In genomic region chr17:82097187-82097918, GRCh38 we compare ENCODE assay signal across 8 cellular contexts. TPM values are rescaled to one million over a fixed set of nuclear protein-coding genes. Genes with fewer than 3 reads are reported as not detected.
DNase-seq lines count a peak whose midpoint lies in the region; ATAC-seq, FAIRE-seq and TF ChIP-seq lines count a peak whose summit lies in the region.

No MANE protein-coding gene starts in this region.

- no peaks in the 10 kb centered on the region for H3K9me3 Mint-ChIP-seq in activated B cell treated with CpG ODN at 0.5 μM for 24 hours

- peaks cover 25% of the 10 kb centered on the region for H3K79me2 ChIP-seq in ACC112 (ENCODE audit: control insufficient read depth, insufficient read depth, low read length, unreplicated experiment)

- TF ChIP-seq CTCF in HL-60 (IDR thresholded peaks at IDR 0.05; ENCODE audit: insufficient read depth, low read length) (no peak), activated B cell treated with CpG ODN at 0.5 μM for 24 hours (IDR thresholded peaks at IDR 0.05) (no peak), epithelial cell of proximal tubule (conservative IDR thresholded peaks at IDR 0.05; ENCODE audit: low read depth, low read length) (no peak)

- H2AFZ ChIP-seq in ACC112 (ENCODE audit: low read length, unreplicated experiment), result peak overlapping the region; percentile 49

- no peak overlapping the region for H3K27ac Mint-ChIP-seq in activated B cell treated with CpG ODN at 0.5 μM for 24 hours

- H3K4me3 Mint-ChIP-seq in activated B cell treated with CpG ODN at 0.5 μM for 24 hours, result peak overlapping the region; percentile 73

- peaks cover 16% of the 10 kb centered on the region for H3K4me1 ChIP-seq in ACC112 (ENCODE audit: control insufficient read depth, insufficient read depth, low read length, unreplicated experiment)

- peak; percentile 74 for DNase-seq in GM12891 (ENCODE audit: insufficient read length, low spot score)
- DNase-seq in HL-60 (ENCODE audit: low read depth in 1 of 2, low spot score in 1 of 2), result peak; percentile 36 to 60
- peak; percentile 53 for DNase-seq in activated B cell treated with CpG ODN at 0.5 μM for 24 hours
- DNase-seq in epithelial cell of proximal tubule (ENCODE audit: low read depth), result no peak
- peak; percentile 62 for DNase-seq in myocyte (ENCODE audit: low read depth)
- no peak for DNase-seq in KG1 (lab: John Stamatoyannopoulos, UW)

- POLR2A ChIA-PET in activated B cell treated with CpG ODN at 0.5 μM for 24 hours (lab: Charles Lee), result interaction anchor here (1.0 to 3.5 kb wide), 12 partner anchors 8 to 414 kb away, joined by 3 to 28 read pairs (median 4); partner anchors contain the start of genes ARL16, DCXR, DUS1L and HGS

- no peak for ATAC-seq in activated B cell treated with CpG ODN at 0.5 μM for 24 hours (ENCODE audit: low read depth)
- ATAC-seq in HG02798 (IDR thresholded peaks at IDR 0.05; ENCODE audit: poor library complexity, unreplicated experiment), result no peak

- peak; percentile 85 for FAIRE-seq in GM12891 (lab: Jason Lieb, UNC)

- intact Hi-C loops in activated B cell treated with CpG ODN at 0.5 μM for 24 hours (cut with micrococcal nuclease), result loop anchor here (5.0 to 10.0 kb wide), 4 partner anchors 135 to 655 kb away; partner anchors contain the start of genes ACTG1, NOTUM, PYCR1 and TBCD

- H3K4me1 Mint-ChIP-seq in activated B cell treated with CpG ODN at 0.5 μM for 24 hours, result peaks cover 15% of the 10 kb centered on the region

- H3K27me3 ChIP-seq in ACC112 (ENCODE audit: insufficient read depth, low read length) (no peaks in the 10 kb centered on the region), HL-60 (ENCODE audit: insufficient read depth, poor library complexity, severe bottlenecking) (no peaks in the 10 kb centered on the region)

- CTCF ChIA-PET in activated B cell treated with CpG ODN at 0.5 μM for 24 hours (lab: Charles Lee), result interaction anchor here (1.5 to 1.8 kb wide), 2 partner anchors 9 to 67 kb away, joined by 4 to 6 read pairs; no protein-coding TSS in a partner anchor

- no peak for TF ChIP-seq POLR2A in GM12891 (IDR thresholded peaks at IDR 0.05; ENCODE audit: low read depth, low read length)

- peaks cover 11% of the 10 kb centered on the region; the same call in 1 of the 2 replicates for H3K36me3 ChIP-seq in ACC112 (ENCODE audit: insufficient read depth, low read length)

- peak overlapping the region; percentile 73 for H3K27ac ChIP-seq in ACC112 (ENCODE audit: low read depth, low read length)
- H3K27ac ChIP-seq in HL-60 (replicated peaks), result peak overlapping the region; percentile 86

- no peaks in the 10 kb centered on the region for H3K27me3 Mint-ChIP-seq in activated B cell treated with CpG ODN at 0.5 μM for 24 hours

- H3K4me3 ChIP-seq in ACC112 (ENCODE audit: low read depth, low read length) (peak overlapping the region; percentile 83), HL-60 (replicated peaks; ENCODE audit: insufficient read depth, low read length) (peak overlapping the region; percentile 67), epithelial cell of proximal tubule (ENCODE audit: low read depth, low read length) (peak overlapping the region; percentile 79)

- peaks cover 12% of the 10 kb centered on the region for H3K36me3 Mint-ChIP-seq in activated B cell treated with CpG ODN at 0.5 μM for 24 hours (ENCODE audit: low read depth)

TF ChIP-seq in GM12891, 5 proteins besides CTCF, POLR2A, EP300 and RAD21:
- TF ChIP-seq POLR2AphosphoS5 (IDR thresholded peaks at IDR 0.05; ENCODE audit: low read depth, low read length) (no peak), SPI1 (IDR thresholded peaks at IDR 0.05; ENCODE audit: low read depth, low read length) (no peak), TAF1 (IDR thresholded peaks at IDR 0.05; ENCODE audit: low read depth, low read length) (no peak), PAX5 (IDR thresholded peaks at IDR 0.05; ENCODE audit: insufficient read depth, low read length, severe bottlenecking) (no peak), POU2F2 (IDR thresholded peaks at IDR 0.05; ENCODE audit: low read depth, low read length) (no peak)
TF ChIP-seq in GM12891: peak in this region for 0.

RNA-seq across cellular contexts. Expression of gene FASN, which starts 0.7 kb away (rescaled TPM):
- 59.2 TPM for polyA plus RNA-seq in GM12891 (2012; ENCODE audit: low read depth, missing spikeins)
- total RNA-seq in activated B cell treated with CpG ODN at 0.5 μM for 24 hours, result 104 and 121 TPM in 2 replicates
- 94.7 and 224 TPM in 2 replicates for total RNA-seq in epithelial cell of proximal tubule
- 78.4 and 97.9 TPM in 2 replicates for total RNA-seq in myocyte
- 74.1 TPM for polyA plus RNA-seq in myocyte (2012)

RNA-seq across cellular contexts. Expression of gene DUS1L, which starts 31.7 kb away (rescaled TPM):
- 77.3 TPM for polyA plus RNA-seq in GM12891 (2012; ENCODE audit: low read depth, missing spikeins)
- total RNA-seq in activated B cell treated with CpG ODN at 0.5 μM for 24 hours (127 and 134 TPM in 2 replicates), epithelial cell of proximal tubule (126 and 154 TPM in 2 replicates), myocyte (97.1 and 109 TPM in 2 replicates)
- polyA plus RNA-seq in myocyte (2012), result 65.8 TPM

RNA-seq across cellular contexts. Expression of gene GPS1, which starts 45.7 kb away (rescaled TPM):
- polyA plus RNA-seq in GM12891 (2012; ENCODE audit: low read depth, missing spikeins), result 48.7 TPM
- 88.7 and 94.7 TPM in 2 replicates for total RNA-seq in activated B cell treated with CpG ODN at 0.5 μM for 24 hours
- total RNA-seq in epithelial cell of proximal tubule, result 105 and 200 TPM in 2 replicates
- total RNA-seq in myocyte, result 121 and 122 TPM in 2 replicates
- 115 TPM for polyA plus RNA-seq in myocyte (2012)

RNA-seq across cellular contexts. Expression of gene RFNG, which starts 45.7 kb away (rescaled TPM):
- polyA plus RNA-seq in GM12891 (2012; ENCODE audit: low read depth, missing spikeins), result 13.8 TPM
- total RNA-seq in activated B cell treated with CpG ODN at 0.5 μM for 24 hours (17.7 and 18.7 TPM in 2 replicates), epithelial cell of proximal tubule (35.8 and 38.8 TPM in 2 replicates), myocyte (42.7 and 45.4 TPM in 2 replicates)
- 66.1 TPM for polyA plus RNA-seq in myocyte (2012)

RNA-seq across cellular contexts. Expression of gene DCXR, which starts 59.9 kb away (rescaled TPM):
- 40.2 TPM for polyA plus RNA-seq in GM12891 (2012; ENCODE audit: low read depth, missing spikeins)
- total RNA-seq in activated B cell treated with CpG ODN at 0.5 μM for 24 hours, result 84.3 and 85.2 TPM in 2 replicates
- total RNA-seq in epithelial cell of proximal tubule, result 85.4 and 93.1 TPM in 2 replicates
- 99.4 and 105 TPM in 2 replicates for total RNA-seq in myocyte
- 69.7 TPM for polyA plus RNA-seq in myocyte (2012)

Comparison
In these comparisons a context has a peak if more than half of its experiments do, and no peak if none do; other contexts are left out.
1. DNase-seq: peak in GM12891 (single experiment), HL-60 (2 of 2), activated B cell treated with CpG ODN at 0.5 μM for 24 hours (single experiment) and myocyte (single experiment); none in epithelial cell of proximal tubule (single experiment) and KG1 (single experiment).
2. Peak in every context shown above with its lines, with median percentiles within 50 percentile points of each other: H3K4me3 ChIP-seq.